Comparison of ENCODE assay signal across 8 cellular contexts in genomic region chr18:36067118-36067957, GRCh38. TPM values are rescaled to one million over a fixed set of nuclear protein-coding genes. Genes with fewer than 3 reads are reported as not detected.
DNase-seq lines count a peak whose midpoint lies in the region; ATAC-seq, FAIRE-seq and TF ChIP-seq lines count a peak whose summit lies in the region.

RPRD1A (minus strand) TSS chr18:36067559; CDS start chr18:36067404, 155 bp downstream.

- 1% methylated on average over 64 of the region's 64 CpGs for WGBS in pancreas, 2 donors

- H3K4me1 ChIP-seq in pancreas (peaks cover 10 to 16% (median 10%) of the 10 kb centered on the region in 3 donors), tibial artery (peaks cover 0 to 24% (median 5%) of the 10 kb centered on the region in 4 donors)

- H3K36me3 ChIP-seq in pancreas (no peaks in the 10 kb centered on the region), tibial artery (no peaks in the 10 kb centered on the region)

- H3K27me3 ChIP-seq in pancreas, result peaks cover 0 to 3% (median 0%) of the 10 kb centered on the region in 4 donors
- H3K27me3 ChIP-seq in tibial artery, result peaks cover 0 to 5% of the 10 kb centered on the region in 2 donors

- no peaks in the 10 kb centered on the region for H3K9me3 ChIP-seq in pancreas
- H3K9me3 ChIP-seq in tibial artery, result no peaks in the 10 kb centered on the region

- peak within 1 kb of the TSS; percentile 92 for H3K4me3 ChIP-seq in GM12864 (ENCODE audit: low read depth, low read length)
- peak within 1 kb of the TSS; percentile 59 to 88 (median 74) for H3K4me3 ChIP-seq in pancreas
- H3K4me3 ChIP-seq in tibial artery, result peak within 1 kb of the TSS; percentile 72 to 77

- TF ChIP-seq CTCF in GM12864 (IDR thresholded peaks at IDR 0.05; ENCODE audit: low read depth, low read length, missing control alignments), result no peak
- no peak for TF ChIP-seq CTCF in pancreas (IDR thresholded peaks at IDR 0.05)
- no peak for TF ChIP-seq CTCF in tibial artery (IDR thresholded peaks at IDR 0.05)

- intact Hi-C loops in Right ventricle myocardium inferior (cut with DNase I) (loop anchor here (2.0 to 5.0 kb wide), 2 partner anchors 60 to 95 kb away; partner anchors contain the start of genes ELP2, RMP24 and SLC39A6), pancreas (cut with DNase I) (no loop called here), tibial artery (cut with DNase I; ENCODE audit: low total_unique reads) (loop anchor here (10.0 kb wide), 1 partner anchor 57 kb away; the partner anchor contains the start of genes ELP2 and SLC39A6)

- FAIRE-seq in pancreas (lab: Jason Lieb, UNC), result peak; percentile 9

- peak within 1 kb of the TSS; percentile 71 to 86 (median 82) for H3K27ac ChIP-seq in pancreas
- H3K27ac ChIP-seq in tibial artery, result peak within 1 kb of the TSS; percentile 82 to 87

- DNase-seq in GM12864 (ENCODE audit: low read depth), result peak; percentile 86
- peak; percentile 91 to 99 (median 97) for DNase-seq in NCI-H1417 (lab: John Stamatoyannopoulos, UW)
- DNase-seq in SW 1271 (lab: John Stamatoyannopoulos, UW), result peak; percentile 80 to 91
- peak; percentile 97 for DNase-seq in activated naive CD8-positive, alpha-beta T cell treated with anti-CD3 and anti-CD28 coated beads, Interleukin-2, amount 50 U/mL, for 16 hours (ENCODE audit: low read depth, low spot score)
- DNase-seq in Right ventricle myocardium inferior (ENCODE audit: missing footprints), result peak; percentile 99
- DNase-seq in pancreas, result peak; percentile 95 to 99 (median 98)
- peak; percentile 96 to 98 for DNase-seq in tibial artery

- ATAC-seq in HG02759 (IDR thresholded peaks at IDR 0.05; ENCODE audit: unreplicated experiment) (peak; percentile 94), Right ventricle myocardium inferior (peak; percentile 96), pancreas (peak; percentile 97 to 99 (median 97))

RNA-seq across cellular contexts. Expression of gene RPRD1A, which starts in this region (rescaled TPM):
- total RNA-seq in Right ventricle myocardium inferior (45.5 TPM), pancreas (10 to 100 TPM; 16.5 to 30.9 (median 22.4) TPM)
- polyA plus RNA-seq in pancreas, result 10 to 100 TPM; 14.0 to 21.5 TPM

Comparison
In these comparisons a context has a peak if more than half of its experiments do, and no peak if none do; other contexts are left out.
1. Peak in every context shown above with its lines: DNase-seq, ATAC-seq, H3K4me3 ChIP-seq and H3K27ac ChIP-seq.
2. intact Hi-C loops: an anchor here in Right ventricle myocardium inferior (2.0 to 5.0 kb wide) and tibial artery (10.0 kb wide); none called in pancreas.